8 cellular contexts compared by ENCODE assay signal in genomic region chr16:3022208-3022696, GRCh38. TPM values are rescaled to one million over a fixed set of nuclear protein-coding genes. Genes with fewer than 3 reads are reported as not detected.
DNase-seq lines count a peak whose midpoint lies in the region; ATAC-seq, FAIRE-seq and TF ChIP-seq lines count a peak whose summit lies in the region.

No MANE protein-coding gene starts in this region.

- H2BK15ac ChIP-seq in H1 (ENCODE audit: low read length), result peak overlapping the region; percentile 31; the same call in 1 of the 2 replicates

- peak overlapping the region; percentile 96 for H2BK12ac ChIP-seq in H1 (ENCODE audit: low read depth, low read length)

- intact Hi-C loops in mucosa of descending colon (cut with DNase I, micrococcal nuclease), result no loop called here

- peaks cover 3 to 8% of the 10 kb centered on the region in 2 experiments for H3K79me2 ChIP-seq in H1 (ENCODE audit: control insufficient read depth in 1 of 2, insufficient read depth in 2 of 2, low read length in 2 of 2)

- no peaks in the 10 kb centered on the region for H3K79me1 ChIP-seq in H1 (ENCODE audit: low read depth, low read length)

- peak overlapping the region; percentile 12 for H4K91ac ChIP-seq in H1 (replicated peaks; ENCODE audit: insufficient read length, low read length)

- H2AFZ ChIP-seq in H1 (ENCODE audit: low read length), result no peak overlapping the region

- TF ChIP-seq POLR2A in H1 (IDR thresholded peaks at IDR 0.05; ENCODE audit: control extremely low read depth in 1 of 2, low read depth in 2 of 2, low read length in 2 of 2), result peak in 1 of 2 experiments; percentile 47; a peak in 1 of 3 replicates

- no peaks in the 10 kb centered on the region for H3K27me3 ChIP-seq in H1 (replicated peaks in 1 of 4; ENCODE audit: control insufficient read depth in 3 of 4, extremely low read depth in 1 of 4, insufficient read depth in 3 of 4, low read length in 3 of 4)

- 0 out of 2 replicates have a peak overlapping the region, but pooled peaks have one; percentile 61 for H2BK20ac ChIP-seq in H1 (ENCODE audit: low read length)

- H3K9me3 ChIP-seq in H1 (ENCODE audit: insufficient read depth in 2 of 2, low read depth in 1 of 2, low read length in 1 of 2) (no peaks in the 10 kb centered on the region), mucosa of descending colon (no peaks in the 10 kb centered on the region)

- H3K4me3 ChIP-seq in H1 (ENCODE audit: extremely low read depth in 1 of 4, insufficient read depth in 2 of 4, low read depth in 3 of 4, low read length in 4 of 4) (peak overlapping the region; percentile 74 to 97 (median 94)), mucosa of descending colon (no peak overlapping the region)

- H3K23me2 ChIP-seq in H1 (ENCODE audit: low read depth, low read length), result peaks cover 20% of the 10 kb centered on the region; the same call in 1 of the 2 replicates

- peak; percentile 13 for DNase-seq in DMS114 treated with DMSO at 0.1 percent for 48 hours (lab: John Stamatoyannopoulos, UW; ENCODE audit: unreplicated experiment)
- DNase-seq in NCI-H446 treated with DMSO at 0.1 percent for 48 hours (lab: John Stamatoyannopoulos, UW), result peak; percentile 76
- DNase-seq in activated CD8-positive, alpha-beta memory T cell treated with anti-CD3 and anti-CD28 coated beads, Interleukin-2, amount 50 U/mL, for 24 hours (ENCODE audit: extremely low read depth), result peak; percentile 78
- DNase-seq in H1 (ENCODE audit: low read depth in 1 of 2, low spot score in 2 of 2), result peak in 1 of 2 experiments; percentile 79
- DNase-seq in mucosa of descending colon, result peak; percentile 83 to 91 (median 85)
- DNase-seq in stimulated activated CD8-positive, alpha-beta memory T cell treated with anti-CD3 and anti-CD28 coated beads, Interleukin-15, amount 100 ng/mL, for 4 hours (ENCODE audit: low read depth in 2 of 2), result peak; percentile 79 to 88
- no peak for DNase-seq in COR-L47 (lab: John Stamatoyannopoulos, UW)

- H3K4me1 ChIP-seq in H1 (replicated peaks in 1 of 4; ENCODE audit: control insufficient read depth in 3 of 4, insufficient read depth in 4 of 4, low read length in 3 of 4), result peaks cover 0 to 20% (median 18%) of the 10 kb centered on the region in 4 experiments; a peak in 6 of 7 replicates
- peaks cover 48% of the 10 kb centered on the region for H3K4me1 ChIP-seq in mucosa of descending colon (ENCODE audit: low read depth)

- peak overlapping the region; percentile 83 to 88 for H3K4me2 ChIP-seq in H1 (ENCODE audit: insufficient read depth in 1 of 2, low read depth in 2 of 2, low read length in 2 of 2)

- TF ChIP-seq RAD21 in H1 (IDR thresholded peaks at IDR 0.05 in 1 of 2, conservative IDR thresholded peaks at IDR 0.05 in 1 of 2; ENCODE audit: low read depth in 2 of 2, low read length in 2 of 2), result no peak

- peak overlapping the region; percentile 94; the same call in 1 of the 2 replicates for H2AK5ac ChIP-seq in H1 (ENCODE audit: low read depth, low read length)

- POLR2A ChIA-PET in H1 (lab: Charles Lee; ENCODE audit: partially characterized antibody), result interaction anchor here (0.8 to 35.7 kb wide), 15 partner anchors 5 to 142 kb away, joined by 3 to 1808 read pairs (median 11); partner anchors contain the start of genes BICDL2, CLDN6, CLDN9 and HCFC1R1

- peaks cover 0 to 18% (median 10%) of the 10 kb centered on the region in 4 experiments; a peak in 7 of 8 replicates for H3K36me3 ChIP-seq in H1 (ENCODE audit: control insufficient read depth in 2 of 4, insufficient read depth in 4 of 4, low read length in 3 of 4)
- H3K36me3 ChIP-seq in mucosa of descending colon (ENCODE audit: low read depth), result no peaks in the 10 kb centered on the region

- no peak for TF ChIP-seq CTCF in H1 (IDR thresholded peaks at IDR 0.05; ENCODE audit: control extremely low read depth in 1 of 3, insufficient read depth in 1 of 3, low read depth in 1 of 3, low read length in 3 of 3)
- no peak for TF ChIP-seq CTCF in mucosa of descending colon (IDR thresholded peaks at IDR 0.05)

- peak overlapping the region; percentile 71 for H4K8ac ChIP-seq in H1 (ENCODE audit: extremely low read depth, insufficient read depth, low read length)

- FAIRE-seq in H1 (lab: Jason Lieb, UNC), result no peak

- H3K14ac ChIP-seq in H1 (ENCODE audit: insufficient read length), result no peak overlapping the region

- no peak overlapping the region for H3K4ac ChIP-seq in H1 (replicated peaks; ENCODE audit: insufficient read length, low read depth, low read length)

- H4K5ac ChIP-seq in H1 (ENCODE audit: insufficient read length, low read depth, low read length), result no peak overlapping the region

- no peak for TF ChIP-seq EP300 in H1 (IDR thresholded peaks at IDR 0.05; ENCODE audit: borderline replicate concordance in 1 of 2, low read depth in 2 of 2, low read length in 2 of 2)

- H2BK120ac ChIP-seq in H1 (replicated peaks; ENCODE audit: low read depth, low read length), result no peak overlapping the region

- H3K56ac ChIP-seq in H1 (replicated peaks; ENCODE audit: insufficient read length, low read depth, low read length), result no peak overlapping the region

- 10% methylated on average over 8 of the region's 8 CpGs; no CpG with 5 or more reads in 1 of the 2 experiments for WGBS in H1 (ENCODE audit: extremely low coverage in 1 of 2, insufficient coverage in 1 of 2, insufficient read length in 1 of 2, insufficient replicate concordance in 2 of 2, low coverage in 1 of 2, low lambda C conversion rate in 2 of 2, missing lambda C conversion rate in 1 of 2), 2 experiments

- peak overlapping the region; percentile 97 for H2BK5ac ChIP-seq in H1 (ENCODE audit: low read depth, low read length)

- CTCF ChIA-PET in H1 (lab: Charles Lee; ENCODE audit: partially characterized antibody), result interaction anchor here (1.3 to 23.8 kb wide), 11 partner anchors 8 to 104 kb away, joined by 3 to 639 read pairs (median 6); partner anchors contain the start of genes CLDN9 and ZSCAN10

- H3K23ac ChIP-seq in H1 (ENCODE audit: insufficient read length), result no peak overlapping the region

- ATAC-seq in mucosa of descending colon, result peak; percentile 49
- ATAC-seq in HG02973 (IDR thresholded peaks at IDR 0.05; ENCODE audit: unreplicated experiment), result no peak

- H3K27ac ChIP-seq in H1 (ENCODE audit: low read depth, low read length), result peak overlapping the region; percentile 94

- H3K9ac ChIP-seq in H1 (replicated peaks in 1 of 4; ENCODE audit: extremely low read depth in 1 of 4, low read depth in 3 of 4, low read length in 3 of 4), result peak overlapping the region in 3 of 4 experiments; percentile 13 to 89 (median 45); a peak in 5 of 7 replicates

- H4K20me1 ChIP-seq in H1 (replicated peaks in 1 of 2; ENCODE audit: control insufficient read depth in 1 of 2, insufficient read depth in 2 of 2, low read length in 2 of 2), result peaks cover 5 to 22% of the 10 kb centered on the region in 2 experiments

- peak overlapping the region; percentile 85 for H3K18ac ChIP-seq in H1 (ENCODE audit: extremely low read depth, low read length)

RNA-seq across cellular contexts. Expression of gene HCFC1R1, which starts 1.5 kb away (rescaled TPM):
- total RNA-seq in H1 (2021; fragmentation: NEBNext Ultra II Directional; extraction: Animal tissue kit (Norgen Biotek cat#: 25700)), result 66.2 and 72.7 TPM in 2 replicates
- polyA plus RNA-seq in H1 (2011; rRNA removed), result 138 and 195 TPM in 2 replicates
- 98.0 TPM for polyA plus RNA-seq in H1 (2011; cell fraction: cytosol; rRNA removed)
- 119 TPM for polyA plus RNA-seq in H1 (2011; cell fraction: nucleus; rRNA removed)
- 100 to 142 TPM (median 123 TPM) in 4 replicates for polyA plus RNA-seq in H1 (2012, experiment 1 of 2)
- polyA plus RNA-seq in H1 (2012, experiment 2 of 2), result 151 TPM
- 119 TPM for polyA plus RNA-seq in H1 (2013, experiment 1 of 2)
- 124 TPM for polyA plus RNA-seq in H1 (2013, experiment 2 of 2)
- polyA minus RNA-seq in H1 (2011; rRNA and poly(A)+ RNA removed), result 16.3 and 19.5 TPM in 2 replicates
- polyA minus RNA-seq in H1 (2011; cell fraction: cytosol; rRNA and poly(A)+ RNA removed), result 37.1 TPM
- 29.6 TPM for polyA minus RNA-seq in H1 (2011; cell fraction: nucleus; rRNA and poly(A)+ RNA removed)
- 10 to 100 TPM; 19.7 to 33.3 (median 26.5) TPM for total RNA-seq in mucosa of descending colon

RNA-seq across cellular contexts. Expression of gene THOC6, which starts 1.6 kb away (rescaled TPM):
- 78.5 and 82.9 TPM in 2 replicates for total RNA-seq in H1 (2021; fragmentation: NEBNext Ultra II Directional; extraction: Animal tissue kit (Norgen Biotek cat#: 25700))
- polyA plus RNA-seq in H1 (2011; rRNA removed), result 111 and 137 TPM in 2 replicates
- polyA plus RNA-seq in H1 (2011; cell fraction: cytosol; rRNA removed), result 105 TPM
- polyA plus RNA-seq in H1 (2011; cell fraction: nucleus; rRNA removed), result 118 TPM
- 65.6 to 98.4 TPM (median 93.0 TPM) in 4 replicates for polyA plus RNA-seq in H1 (2012, experiment 1 of 2)
- polyA plus RNA-seq in H1 (2012, experiment 2 of 2), result 114 TPM
- 36.7 TPM for polyA plus RNA-seq in H1 (2013, experiment 1 of 2)
- polyA plus RNA-seq in H1 (2013, experiment 2 of 2), result 34.1 TPM
- polyA minus RNA-seq in H1 (2011; rRNA and poly(A)+ RNA removed), result 48.6 and 73.0 TPM in 2 replicates
- 59.2 TPM for polyA minus RNA-seq in H1 (2011; cell fraction: cytosol; rRNA and poly(A)+ RNA removed)
- polyA minus RNA-seq in H1 (2011; cell fraction: nucleus; rRNA and poly(A)+ RNA removed), result 37.9 TPM
- total RNA-seq in mucosa of descending colon, result 10 to 100 TPM; 23.7 to 26.0 (median 25.7) TPM

RNA-seq across cellular contexts. Expression of gene TNFRSF12A, which starts 2.1 kb away (rescaled TPM):
- total RNA-seq in H1 (2021; fragmentation: NEBNext Ultra II Directional; extraction: Animal tissue kit (Norgen Biotek cat#: 25700)), result 77.0 and 81.0 TPM in 2 replicates
- 82.5 and 121 TPM in 2 replicates for polyA plus RNA-seq in H1 (2011; rRNA removed)
- 88.3 TPM for polyA plus RNA-seq in H1 (2011; cell fraction: cytosol; rRNA removed)
- polyA plus RNA-seq in H1 (2011; cell fraction: nucleus; rRNA removed), result 120 TPM
- 45.8 to 72.6 TPM (median 63.2 TPM) in 4 replicates for polyA plus RNA-seq in H1 (2012, experiment 1 of 2)
- polyA plus RNA-seq in H1 (2012, experiment 2 of 2), result 45.0 TPM
- polyA plus RNA-seq in H1 (2013, experiment 1 of 2), result 89.9 TPM
- 111 TPM for polyA plus RNA-seq in H1 (2013, experiment 2 of 2)
- polyA minus RNA-seq in H1 (2011; rRNA and poly(A)+ RNA removed), result 16.6 and 17.1 TPM in 2 replicates
- 52.9 TPM for polyA minus RNA-seq in H1 (2011; cell fraction: cytosol; rRNA and poly(A)+ RNA removed)
- 42.5 TPM for polyA minus RNA-seq in H1 (2011; cell fraction: nucleus; rRNA and poly(A)+ RNA removed)
- 1 to 10 TPM; 5.4 to 8.6 (median 6.7) TPM for total RNA-seq in mucosa of descending colon

RNA-seq across cellular contexts. Expression of gene CLDN6, which starts 4.3 kb away (rescaled TPM):
- total RNA-seq in H1 (2021; fragmentation: NEBNext Ultra II Directional; extraction: Animal tissue kit (Norgen Biotek cat#: 25700)), result 747 and 793 TPM in 2 replicates
- 1,115 and 1,541 TPM in 2 replicates for polyA plus RNA-seq in H1 (2011; rRNA removed)
- polyA plus RNA-seq in H1 (2011; cell fraction: cytosol; rRNA removed), result 1,064 TPM
- polyA plus RNA-seq in H1 (2011; cell fraction: nucleus; rRNA removed), result 853 TPM
- 1,062 to 1,141 TPM (median 1,120 TPM) in 4 replicates for polyA plus RNA-seq in H1 (2012, experiment 1 of 2)
- polyA plus RNA-seq in H1 (2012, experiment 2 of 2), result 1,707 TPM
- polyA plus RNA-seq in H1 (2013, experiment 1 of 2), result 1,092 TPM
- polyA plus RNA-seq in H1 (2013, experiment 2 of 2), result 1,249 TPM
- 497 and 676 TPM in 2 replicates for polyA minus RNA-seq in H1 (2011; rRNA and poly(A)+ RNA removed)
- 373 TPM for polyA minus RNA-seq in H1 (2011; cell fraction: cytosol; rRNA and poly(A)+ RNA removed)
- 219 TPM for polyA minus RNA-seq in H1 (2011; cell fraction: nucleus; rRNA and poly(A)+ RNA removed)
- total RNA-seq in mucosa of descending colon, result not detected

RNA-seq across cellular contexts. Expression of gene CLDN9, which starts 9.5 kb away (rescaled TPM):
- 0.60 and 0.77 TPM in 2 replicates for total RNA-seq in H1 (2021; fragmentation: NEBNext Ultra II Directional; extraction: Animal tissue kit (Norgen Biotek cat#: 25700))
- polyA plus RNA-seq in H1 (2011; rRNA removed), result 0.89 and 2.2 TPM in 2 replicates
- polyA plus RNA-seq in H1 (2011; cell fraction: cytosol; rRNA removed), result 1.1 TPM
- 1.5 TPM for polyA plus RNA-seq in H1 (2011; cell fraction: nucleus; rRNA removed)
- 0.88 to 1.4 TPM (median 1.3 TPM) in 4 replicates for polyA plus RNA-seq in H1 (2012, experiment 1 of 2)
- polyA plus RNA-seq in H1 (2012, experiment 2 of 2), result 0.79 TPM
- polyA plus RNA-seq in H1 (2013, experiment 1 of 2), result 0.45 TPM
- polyA plus RNA-seq in H1 (2013, experiment 2 of 2), result 0.64 TPM
- polyA minus RNA-seq in H1 (2011; rRNA and poly(A)+ RNA removed), result 0.54 and 0.69 TPM in 2 replicates
- polyA minus RNA-seq in H1 (2011; cell fraction: cytosol; rRNA and poly(A)+ RNA removed), result 1.2 TPM
- polyA minus RNA-seq in H1 (2011; cell fraction: nucleus; rRNA and poly(A)+ RNA removed), result 2.4 TPM
- under 1 TPM; 0.14 to 0.61 (median 0.47) TPM for total RNA-seq in mucosa of descending colon
